Comparison of ENCODE assay signal across 1 cellular context in the genomic region with DNA sequence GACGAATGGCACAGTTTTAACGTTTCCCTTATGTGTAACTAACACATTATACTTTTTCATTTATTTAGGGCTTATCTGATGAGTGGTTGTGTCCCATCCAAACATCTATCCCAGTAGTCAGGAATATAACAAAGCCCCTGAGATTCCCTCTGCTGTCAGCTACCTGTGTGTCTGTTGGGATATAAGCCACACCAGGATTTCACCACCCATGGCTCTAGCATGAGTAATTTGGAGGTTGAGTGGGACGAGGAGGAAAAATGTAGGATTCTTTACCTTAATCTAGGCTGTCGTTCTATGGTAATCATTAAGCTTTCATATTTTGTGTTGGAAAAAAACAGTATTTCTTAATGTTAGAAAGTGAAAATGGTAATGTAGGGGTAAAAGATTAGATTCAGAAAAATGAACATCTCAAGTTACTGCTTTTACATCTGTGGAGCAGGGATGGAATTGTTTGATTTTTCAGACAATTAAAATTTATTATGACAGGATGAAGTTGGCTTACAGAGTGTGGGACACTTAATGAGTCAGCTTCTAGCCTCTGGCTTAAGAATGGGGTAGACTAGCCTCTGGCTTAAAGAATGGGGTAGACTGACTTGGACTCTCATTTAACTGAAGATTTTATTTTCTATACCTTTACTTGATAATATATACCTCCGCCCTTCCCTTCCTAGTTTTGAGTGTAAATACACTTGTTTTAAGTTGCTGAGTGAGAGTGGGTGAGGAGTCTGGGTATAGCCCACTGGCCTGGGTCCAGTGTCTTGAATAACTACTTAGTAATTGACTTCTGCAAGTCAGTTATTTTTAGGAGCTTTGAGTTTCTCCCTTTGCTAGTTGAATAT.
TF ChIP-seq lines count a peak whose summit lies in the region.

No MANE protein-coding gene starts in this region.

TF ChIP-seq in K562, 482 proteins besides CTCF, POLR2A, EP300 and RAD21 (continued from another document):
- TF ChIP-seq, protein P1, sequence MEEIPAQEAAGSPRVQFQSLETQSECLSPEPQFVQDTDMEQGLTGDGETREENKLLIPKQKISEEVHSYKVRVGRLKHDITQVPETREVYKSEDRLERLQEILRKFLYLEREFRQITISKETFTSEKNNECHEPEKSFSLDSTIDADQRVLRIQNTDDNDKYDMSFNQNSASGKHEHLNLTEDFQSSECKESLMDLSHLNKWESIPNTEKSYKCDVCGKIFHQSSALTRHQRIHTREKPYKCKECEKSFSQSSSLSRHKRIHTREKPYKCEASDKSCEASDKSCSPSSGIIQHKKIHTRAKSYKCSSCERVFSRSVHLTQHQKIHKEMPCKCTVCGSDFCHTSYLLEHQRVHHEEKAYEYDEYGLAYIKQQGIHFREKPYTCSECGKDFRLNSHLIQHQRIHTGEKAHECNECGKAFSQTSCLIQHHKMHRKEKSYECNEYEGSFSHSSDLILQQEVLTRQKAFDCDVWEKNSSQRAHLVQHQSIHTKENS (CRISPR knock-in tag; IDR thresholded peaks at IDR 0.05): no peak
- TF ChIP-seq, protein P2, sequence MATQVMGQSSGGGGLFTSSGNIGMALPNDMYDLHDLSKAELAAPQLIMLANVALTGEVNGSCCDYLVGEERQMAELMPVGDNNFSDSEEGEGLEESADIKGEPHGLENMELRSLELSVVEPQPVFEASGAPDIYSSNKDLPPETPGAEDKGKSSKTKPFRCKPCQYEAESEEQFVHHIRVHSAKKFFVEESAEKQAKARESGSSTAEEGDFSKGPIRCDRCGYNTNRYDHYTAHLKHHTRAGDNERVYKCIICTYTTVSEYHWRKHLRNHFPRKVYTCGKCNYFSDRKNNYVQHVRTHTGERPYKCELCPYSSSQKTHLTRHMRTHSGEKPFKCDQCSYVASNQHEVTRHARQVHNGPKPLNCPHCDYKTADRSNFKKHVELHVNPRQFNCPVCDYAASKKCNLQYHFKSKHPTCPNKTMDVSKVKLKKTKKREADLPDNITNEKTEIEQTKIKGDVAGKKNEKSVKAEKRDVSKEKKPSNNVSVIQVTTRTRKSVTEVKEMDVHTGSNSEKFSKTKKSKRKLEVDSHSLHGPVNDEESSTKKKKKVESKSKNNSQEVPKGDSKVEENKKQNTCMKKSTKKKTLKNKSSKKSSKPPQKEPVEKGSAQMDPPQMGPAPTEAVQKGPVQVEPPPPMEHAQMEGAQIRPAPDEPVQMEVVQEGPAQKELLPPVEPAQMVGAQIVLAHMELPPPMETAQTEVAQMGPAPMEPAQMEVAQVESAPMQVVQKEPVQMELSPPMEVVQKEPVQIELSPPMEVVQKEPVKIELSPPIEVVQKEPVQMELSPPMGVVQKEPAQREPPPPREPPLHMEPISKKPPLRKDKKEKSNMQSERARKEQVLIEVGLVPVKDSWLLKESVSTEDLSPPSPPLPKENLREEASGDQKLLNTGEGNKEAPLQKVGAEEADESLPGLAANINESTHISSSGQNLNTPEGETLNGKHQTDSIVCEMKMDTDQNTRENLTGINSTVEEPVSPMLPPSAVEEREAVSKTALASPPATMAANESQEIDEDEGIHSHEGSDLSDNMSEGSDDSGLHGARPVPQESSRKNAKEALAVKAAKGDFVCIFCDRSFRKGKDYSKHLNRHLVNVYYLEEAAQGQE (CRISPR knock-in tag; IDR thresholded peaks at IDR 0.05; ENCODE audit: low read depth): no peak
- TF ChIP-seq TCF3 (CRISPR knock-in tag; IDR thresholded peaks at IDR 0.05) (no peak), TBL1XR1 (IDR thresholded peaks at IDR 0.05; ENCODE audit: low read length in 2 of 2) (no peak), TAL1 (IDR thresholded peaks at IDR 0.05) (no peak), ZNF764 (CRISPR knock-in tag; IDR thresholded peaks at IDR 0.05; ENCODE audit: low read depth) (no peak)
